In genomic region chr9:131194767-131195166, GRCh38 we compare ENCODE assay signal across 1 cellular context.
TF ChIP-seq lines count a peak whose summit lies in the region.

No MANE protein-coding gene starts in this region.

TF ChIP-seq in GM23338, 12 proteins besides CTCF, POLR2A, EP300 and RAD21 (continued from another document):
- TF ChIP-seq ZNF462 (CRISPR knock-in tag; IDR thresholded peaks at IDR 0.05) (no peak), ETS1 (IDR thresholded peaks at IDR 0.05) (no peak), ZNF331 (CRISPR knock-in tag; IDR thresholded peaks at IDR 0.05; ENCODE audit: low read depth) (no peak), REST (IDR thresholded peaks at IDR 0.05; ENCODE audit: unreplicated experiment) (no peak)
TF ChIP-seq in GM23338: peak in this region for 0.
